Comparison of ENCODE assay signal across 8 cellular contexts in genomic region chr15:43903864-43904290, GRCh38.
DNase-seq lines count a peak whose midpoint lies in the region; ATAC-seq, FAIRE-seq and TF ChIP-seq lines count a peak whose summit lies in the region.

No MANE protein-coding gene starts in this region.

- H3K4me1 ChIP-seq in neutrophil (ENCODE audit: control insufficient read depth in 1 of 2, insufficient read depth in 1 of 2, low read depth in 1 of 2, low read length in 1 of 2) = no peaks in the 10 kb centered on the region
- peaks cover 0 to 32% (median 8%) of the 10 kb centered on the region in 4 donors for H3K4me1 ChIP-seq in tibial nerve

- no peak for FAIRE-seq in RCC 7860 (lab: Jason Lieb, UNC)

- TF ChIP-seq EP300 in tibial nerve (IDR thresholded peaks at IDR 0.05) = no peak

- no peaks in the 10 kb centered on the region for H3K27me3 ChIP-seq in HL-60 (ENCODE audit: insufficient read depth, poor library complexity, severe bottlenecking)
- no peaks in the 10 kb centered on the region for H3K27me3 ChIP-seq in neutrophil
- no peaks in the 10 kb centered on the region for H3K27me3 ChIP-seq in tibial nerve

- TF ChIP-seq CTCF in HL-60 (IDR thresholded peaks at IDR 0.05; ENCODE audit: insufficient read depth, low read length) (peak; percentile 53), neutrophil (IDR thresholded peaks at IDR 0.05) (peak; percentile 34), tibial nerve (IDR thresholded peaks at IDR 0.05) (peak; percentile 62 to 88 (median 84))

- H3K27ac ChIP-seq in HL-60 (replicated peaks) = no peak overlapping the region
- H3K27ac ChIP-seq in neutrophil = no peak overlapping the region
- H3K27ac ChIP-seq in tibial nerve = peak overlapping the region in 2 of 4 donors; percentile 5 to 36

- no peak for ATAC-seq in HG03280 (IDR thresholded peaks at IDR 0.05; ENCODE audit: unreplicated experiment)

- WGBS in tibial nerve, 2 donors = 15 to 19% methylated on average over 8 of the region's 8 CpGs

- H3K36me3 ChIP-seq in neutrophil = no peaks in the 10 kb centered on the region
- H3K36me3 ChIP-seq in tibial nerve = peaks cover 0 to 8% (median 0%) of the 10 kb centered on the region in 3 donors

- DNase-seq in DMS114 treated with DMSO at 0.1 percent for 48 hours (lab: John Stamatoyannopoulos, UW; ENCODE audit: unreplicated experiment) (peak; percentile 39), HL-60 (ENCODE audit: low read depth in 1 of 2, low spot score in 1 of 2) (peak; percentile 37 to 61), RCC 7860 (ENCODE audit: low spot score) (peak; percentile 44), fibroblast of peridontal ligament (ENCODE audit: extremely low read depth) (peak; percentile 70), tibial nerve (ENCODE audit: low spot score in 2 of 2) (peak in 1 of 2 donors; percentile 76)
- DNase-seq in activated T-cell treated with anti-CD3 and anti-CD28 coated beads, Interleukin-2, amount 50 U/mL, for 48 hours = peak; percentile 72 to 76

- no peak overlapping the region for H3K4me3 ChIP-seq in HL-60 (replicated peaks; ENCODE audit: insufficient read depth, low read length)
- no peak overlapping the region for H3K4me3 ChIP-seq in neutrophil (ENCODE audit: low read depth in 1 of 2, low read length in 1 of 2)
- H3K4me3 ChIP-seq in tibial nerve = no peak overlapping the region

- TF ChIP-seq POLR2A in tibial nerve (IDR thresholded peaks at IDR 0.05) = no peak

- H3K9me3 ChIP-seq in neutrophil (no peaks in the 10 kb centered on the region), tibial nerve (no peaks in the 10 kb centered on the region)

Comparison
In these comparisons a context has a peak if more than half of its experiments do, and no peak if none do; other contexts are left out.
1. CTCF ChIP-seq: peak in every context shown above with its lines; median percentile 84 in tibial nerve; 53 in HL-60; 34 in neutrophil.